ENCODE assay signal across 1 cellular context in the genomic region with DNA sequence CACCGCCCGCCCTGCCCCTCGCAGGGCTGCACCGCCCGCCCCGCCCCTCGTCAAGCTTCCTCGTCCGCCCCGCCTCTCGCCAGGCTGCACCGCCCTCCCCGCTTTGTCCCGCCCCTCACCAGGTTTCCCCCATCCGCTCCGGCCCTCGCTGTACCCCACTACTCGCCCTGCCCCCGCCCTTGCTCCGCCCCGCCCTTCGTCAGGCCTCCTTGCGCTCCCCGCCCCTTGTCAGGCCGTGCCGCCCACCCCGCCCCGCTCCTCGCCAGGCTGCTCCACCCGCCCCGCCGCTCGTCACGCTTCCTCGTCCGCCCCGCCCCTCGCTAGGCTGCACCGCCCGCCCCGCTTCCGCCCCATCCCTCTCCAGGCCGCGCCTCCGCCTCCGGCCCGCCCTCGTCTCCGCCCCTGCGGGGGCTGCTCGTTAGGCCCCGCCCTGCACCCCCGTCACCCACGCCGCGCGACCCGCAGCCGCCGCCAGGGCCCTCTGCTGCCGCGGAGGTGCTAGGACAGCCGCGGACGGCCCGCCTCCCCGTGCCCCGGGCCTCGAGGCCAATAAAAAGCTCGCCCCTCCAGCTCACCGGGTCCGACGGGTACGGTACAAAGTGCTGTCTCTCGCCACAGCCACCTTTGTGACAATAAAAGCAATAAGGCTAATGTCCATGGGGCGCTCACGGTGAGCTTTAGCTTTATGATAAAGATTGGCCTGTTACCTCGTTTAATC.
TF ChIP-seq lines count a peak whose summit lies in the region.

No MANE protein-coding gene starts in this region.

TF ChIP-seq in HepG2, 621 proteins besides CTCF, POLR2A, EP300 and RAD21 (continued from another document and continues in another):
- TF ChIP-seq, protein P1, sequence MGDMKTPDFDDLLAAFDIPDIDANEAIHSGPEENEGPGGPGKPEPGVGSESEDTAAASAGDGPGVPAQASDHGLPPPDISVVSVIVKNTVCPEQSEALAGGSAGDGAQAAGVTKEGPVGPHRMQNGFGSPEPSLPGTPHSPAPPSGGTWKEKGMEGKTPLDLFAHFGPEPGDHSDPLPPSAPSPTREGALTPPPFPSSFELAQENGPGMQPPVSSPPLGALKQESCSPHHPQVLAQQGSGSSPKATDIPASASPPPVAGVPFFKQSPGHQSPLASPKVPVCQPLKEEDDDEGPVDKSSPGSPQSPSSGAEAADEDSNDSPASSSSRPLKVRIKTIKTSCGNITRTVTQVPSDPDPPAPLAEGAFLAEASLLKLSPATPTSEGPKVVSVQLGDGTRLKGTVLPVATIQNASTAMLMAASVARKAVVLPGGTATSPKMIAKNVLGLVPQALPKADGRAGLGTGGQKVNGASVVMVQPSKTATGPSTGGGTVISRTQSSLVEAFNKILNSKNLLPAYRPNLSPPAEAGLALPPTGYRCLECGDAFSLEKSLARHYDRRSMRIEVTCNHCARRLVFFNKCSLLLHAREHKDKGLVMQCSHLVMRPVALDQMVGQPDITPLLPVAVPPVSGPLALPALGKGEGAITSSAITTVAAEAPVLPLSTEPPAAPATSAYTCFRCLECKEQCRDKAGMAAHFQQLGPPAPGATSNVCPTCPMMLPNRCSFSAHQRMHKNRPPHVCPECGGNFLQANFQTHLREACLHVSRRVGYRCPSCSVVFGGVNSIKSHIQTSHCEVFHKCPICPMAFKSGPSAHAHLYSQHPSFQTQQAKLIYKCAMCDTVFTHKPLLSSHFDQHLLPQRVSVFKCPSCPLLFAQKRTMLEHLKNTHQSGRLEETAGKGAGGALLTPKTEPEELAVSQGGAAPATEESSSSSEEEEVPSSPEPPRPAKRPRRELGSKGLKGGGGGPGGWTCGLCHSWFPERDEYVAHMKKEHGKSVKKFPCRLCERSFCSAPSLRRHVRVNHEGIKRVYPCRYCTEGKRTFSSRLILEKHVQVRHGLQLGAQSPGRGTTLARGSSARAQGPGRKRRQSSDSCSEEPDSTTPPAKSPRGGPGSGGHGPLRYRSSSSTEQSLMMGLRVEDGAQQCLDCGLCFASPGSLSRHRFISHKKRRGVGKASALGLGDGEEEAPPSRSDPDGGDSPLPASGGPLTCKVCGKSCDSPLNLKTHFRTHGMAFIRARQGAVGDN (CRISPR knock-in tag; IDR thresholded peaks at IDR 0.05): peak; percentile 80
- TF ChIP-seq KLF6 (CRISPR knock-in tag; IDR thresholded peaks at IDR 0.05) (peak; percentile 78; the same call in 1 of the 2 replicates), NFIB (CRISPR knock-in tag; IDR thresholded peaks at IDR 0.05; ENCODE audit: borderline replicate concordance) (no peak), TOE1 (CRISPR knock-in tag; IDR thresholded peaks at IDR 0.05) (no peak), ZNF607 (CRISPR knock-in tag; IDR thresholded peaks at IDR 0.05; ENCODE audit: borderline replicate concordance) (peak; percentile 59; the same call in 1 of the 2 replicates), JDP2 (CRISPR knock-in tag; IDR thresholded peaks at IDR 0.05; ENCODE audit: borderline replicate concordance) (no peak), RARG (CRISPR knock-in tag; IDR thresholded peaks at IDR 0.05; ENCODE audit: low read depth) (no peak; the same call in 1 of the 2 replicates), NFYC (CRISPR knock-in tag; IDR thresholded peaks at IDR 0.05) (no peak; the same call in 1 of the 2 replicates), MTA1 (CRISPR knock-in tag; IDR thresholded peaks at IDR 0.05; ENCODE audit: borderline replicate concordance) (peak; percentile 99), ZNF761 (CRISPR knock-in tag; conservative IDR thresholded peaks at IDR 0.05) (0 out of 2 replicates have a peak, but pooled peaks have one; percentile 32), ZFY (CRISPR knock-in tag; IDR thresholded peaks at IDR 0.05) (peak; percentile 73), SATB2 (CRISPR knock-in tag; IDR thresholded peaks at IDR 0.05) (no peak), ZNF782 (CRISPR knock-in tag; IDR thresholded peaks at IDR 0.05; ENCODE audit: borderline replicate concordance) (no peak), ISL2 (CRISPR knock-in tag; IDR thresholded peaks at IDR 0.05) (peak; percentile 22; the same call in 1 of the 2 replicates), PCBP2 (optimal IDR thresholded peaks at IDR 0.05; ENCODE audit: low read depth, low read length, poor library complexity, severe bottlenecking) (no peak), RXRA (CRISPR knock-in tag; IDR thresholded peaks at IDR 0.05) (peak; percentile 70), ZNF83 (CRISPR knock-in tag; IDR thresholded peaks at IDR 0.05; ENCODE audit: borderline replicate concordance) (no peak; the same call in 1 of the 2 replicates), SP5 (CRISPR knock-in tag; IDR thresholded peaks at IDR 0.05; ENCODE audit: borderline replicate concordance, low read depth) (no peak; the same call in 1 of the 2 replicates), ZNF337 (CRISPR knock-in tag; IDR thresholded peaks at IDR 0.05; ENCODE audit: borderline replicate concordance, low read depth) (0 out of 2 replicates have a peak, but pooled peaks have one; percentile 51), CREM (IDR thresholded peaks at IDR 0.05) (no peak), CREM (CRISPR knock-in tag; IDR thresholded peaks at IDR 0.05) (no peak), ZMYM2 (CRISPR knock-in tag; IDR thresholded peaks at IDR 0.05) (peak; percentile 58), SETDB1 (CRISPR knock-in tag; IDR thresholded peaks at IDR 0.05; ENCODE audit: borderline replicate concordance) (no peak), MXI1 (IDR thresholded peaks at IDR 0.05; ENCODE audit: borderline replicate concordance, low read depth, low read length) (peak; percentile 87; the same call in 1 of the 3 replicates), ZNF33A (CRISPR knock-in tag; IDR thresholded peaks at IDR 0.05; ENCODE audit: borderline replicate concordance) (no peak), YY1 (IDR thresholded peaks at IDR 0.05; ENCODE audit: insufficient read depth, insufficient replicate concordance, low read depth, low read length) (peak; percentile 61), JUND (CRISPR knock-in tag; IDR thresholded peaks at IDR 0.05) (no peak), MBNL3 (CRISPR knock-in tag; conservative IDR thresholded peaks at IDR 0.05) (no peak), ZNF747 (CRISPR knock-in tag; IDR thresholded peaks at IDR 0.05; ENCODE audit: borderline replicate concordance) (no peak), PRMT3 (CRISPR knock-in tag; IDR thresholded peaks at IDR 0.05; ENCODE audit: borderline replicate concordance, low read depth) (no peak), ZFP1 (CRISPR knock-in tag; IDR thresholded peaks at IDR 0.05) (no peak), RARA (CRISPR knock-in tag; IDR thresholded peaks at IDR 0.05) (no peak), ARNTL (CRISPR knock-in tag; IDR thresholded peaks at IDR 0.05) (0 out of 2 replicates have a peak, but pooled peaks have one; percentile 44), ZNF343 (CRISPR knock-in tag; IDR thresholded peaks at IDR 0.05) (no peak), HMGA1 (CRISPR knock-in tag; conservative IDR thresholded peaks at IDR 0.05) (no peak), GTF3A (CRISPR knock-in tag; conservative IDR thresholded peaks at IDR 0.05) (no peak), PHB2 (IDR thresholded peaks at IDR 0.05; ENCODE audit: partially characterized antibody) (no peak), ZIK1 (CRISPR knock-in tag; IDR thresholded peaks at IDR 0.05; ENCODE audit: borderline replicate concordance, low read depth) (peak; percentile 74; the same call in 1 of the 2 replicates), ZNF354B (CRISPR knock-in tag; IDR thresholded peaks at IDR 0.05) (no peak), THAP11 (CRISPR knock-in tag; IDR thresholded peaks at IDR 0.05) (peak; percentile 84), PAWR (CRISPR knock-in tag; IDR thresholded peaks at IDR 0.05; ENCODE audit: borderline replicate concordance) (no peak), ETV5 (CRISPR knock-in tag; IDR thresholded peaks at IDR 0.05; ENCODE audit: borderline replicate concordance) (no peak)
- TF ChIP-seq, protein P2, sequence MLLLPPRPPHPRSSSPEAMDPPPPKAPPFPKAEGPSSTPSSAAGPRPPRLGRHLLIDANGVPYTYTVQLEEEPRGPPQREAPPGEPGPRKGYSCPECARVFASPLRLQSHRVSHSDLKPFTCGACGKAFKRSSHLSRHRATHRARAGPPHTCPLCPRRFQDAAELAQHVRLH (CRISPR knock-in tag; IDR thresholded peaks at IDR 0.05; ENCODE audit: borderline replicate concordance, low read depth): peak; percentile 63; the same call in 1 of the 2 replicates
- TF ChIP-seq, protein P3, sequence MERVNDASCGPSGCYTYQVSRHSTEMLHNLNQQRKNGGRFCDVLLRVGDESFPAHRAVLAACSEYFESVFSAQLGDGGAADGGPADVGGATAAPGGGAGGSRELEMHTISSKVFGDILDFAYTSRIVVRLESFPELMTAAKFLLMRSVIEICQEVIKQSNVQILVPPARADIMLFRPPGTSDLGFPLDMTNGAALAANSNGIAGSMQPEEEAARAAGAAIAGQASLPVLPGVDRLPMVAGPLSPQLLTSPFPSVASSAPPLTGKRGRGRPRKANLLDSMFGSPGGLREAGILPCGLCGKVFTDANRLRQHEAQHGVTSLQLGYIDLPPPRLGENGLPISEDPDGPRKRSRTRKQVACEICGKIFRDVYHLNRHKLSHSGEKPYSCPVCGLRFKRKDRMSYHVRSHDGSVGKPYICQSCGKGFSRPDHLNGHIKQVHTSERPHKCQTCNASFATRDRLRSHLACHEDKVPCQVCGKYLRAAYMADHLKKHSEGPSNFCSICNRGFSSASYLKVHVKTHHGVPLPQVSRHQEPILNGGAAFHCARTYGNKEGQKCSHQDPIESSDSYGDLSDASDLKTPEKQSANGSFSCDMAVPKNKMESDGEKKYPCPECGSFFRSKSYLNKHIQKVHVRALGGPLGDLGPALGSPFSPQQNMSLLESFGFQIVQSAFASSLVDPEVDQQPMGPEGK (CRISPR knock-in tag; IDR thresholded peaks at IDR 0.05): peak; percentile 91
- TF ChIP-seq, protein P4, sequence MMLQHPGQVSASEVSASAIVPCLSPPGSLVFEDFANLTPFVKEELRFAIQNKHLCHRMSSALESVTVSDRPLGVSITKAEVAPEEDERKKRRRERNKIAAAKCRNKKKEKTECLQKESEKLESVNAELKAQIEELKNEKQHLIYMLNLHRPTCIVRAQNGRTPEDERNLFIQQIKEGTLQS (CRISPR knock-in tag; IDR thresholded peaks at IDR 0.05): no peak
- TF ChIP-seq, protein P5, sequence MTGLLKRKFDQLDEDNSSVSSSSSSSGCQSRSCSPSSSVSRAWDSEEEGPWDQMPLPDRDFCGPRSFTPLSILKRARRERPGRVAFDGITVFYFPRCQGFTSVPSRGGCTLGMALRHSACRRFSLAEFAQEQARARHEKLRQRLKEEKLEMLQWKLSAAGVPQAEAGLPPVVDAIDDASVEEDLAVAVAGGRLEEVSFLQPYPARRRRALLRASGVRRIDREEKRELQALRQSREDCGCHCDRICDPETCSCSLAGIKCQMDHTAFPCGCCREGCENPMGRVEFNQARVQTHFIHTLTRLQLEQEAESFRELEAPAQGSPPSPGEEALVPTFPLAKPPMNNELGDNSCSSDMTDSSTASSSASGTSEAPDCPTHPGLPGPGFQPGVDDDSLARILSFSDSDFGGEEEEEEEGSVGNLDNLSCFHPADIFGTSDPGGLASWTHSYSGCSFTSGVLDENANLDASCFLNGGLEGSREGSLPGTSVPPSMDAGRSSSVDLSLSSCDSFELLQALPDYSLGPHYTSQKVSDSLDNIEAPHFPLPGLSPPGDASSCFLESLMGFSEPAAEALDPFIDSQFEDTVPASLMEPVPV (CRISPR knock-in tag; IDR thresholded peaks at IDR 0.05): no peak
- TF ChIP-seq, protein P6, sequence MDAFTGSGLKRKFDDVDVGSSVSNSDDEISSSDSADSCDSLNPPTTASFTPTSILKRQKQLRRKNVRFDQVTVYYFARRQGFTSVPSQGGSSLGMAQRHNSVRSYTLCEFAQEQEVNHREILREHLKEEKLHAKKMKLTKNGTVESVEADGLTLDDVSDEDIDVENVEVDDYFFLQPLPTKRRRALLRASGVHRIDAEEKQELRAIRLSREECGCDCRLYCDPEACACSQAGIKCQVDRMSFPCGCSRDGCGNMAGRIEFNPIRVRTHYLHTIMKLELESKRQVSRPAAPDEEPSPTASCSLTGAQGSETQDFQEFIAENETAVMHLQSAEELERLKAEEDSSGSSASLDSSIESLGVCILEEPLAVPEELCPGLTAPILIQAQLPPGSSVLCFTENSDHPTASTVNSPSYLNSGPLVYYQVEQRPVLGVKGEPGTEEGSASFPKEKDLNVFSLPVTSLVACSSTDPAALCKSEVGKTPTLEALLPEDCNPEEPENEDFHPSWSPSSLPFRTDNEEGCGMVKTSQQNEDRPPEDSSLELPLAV (CRISPR knock-in tag; conservative IDR thresholded peaks at IDR 0.05; ENCODE audit: low read depth): no peak
- TF ChIP-seq, protein P7, sequence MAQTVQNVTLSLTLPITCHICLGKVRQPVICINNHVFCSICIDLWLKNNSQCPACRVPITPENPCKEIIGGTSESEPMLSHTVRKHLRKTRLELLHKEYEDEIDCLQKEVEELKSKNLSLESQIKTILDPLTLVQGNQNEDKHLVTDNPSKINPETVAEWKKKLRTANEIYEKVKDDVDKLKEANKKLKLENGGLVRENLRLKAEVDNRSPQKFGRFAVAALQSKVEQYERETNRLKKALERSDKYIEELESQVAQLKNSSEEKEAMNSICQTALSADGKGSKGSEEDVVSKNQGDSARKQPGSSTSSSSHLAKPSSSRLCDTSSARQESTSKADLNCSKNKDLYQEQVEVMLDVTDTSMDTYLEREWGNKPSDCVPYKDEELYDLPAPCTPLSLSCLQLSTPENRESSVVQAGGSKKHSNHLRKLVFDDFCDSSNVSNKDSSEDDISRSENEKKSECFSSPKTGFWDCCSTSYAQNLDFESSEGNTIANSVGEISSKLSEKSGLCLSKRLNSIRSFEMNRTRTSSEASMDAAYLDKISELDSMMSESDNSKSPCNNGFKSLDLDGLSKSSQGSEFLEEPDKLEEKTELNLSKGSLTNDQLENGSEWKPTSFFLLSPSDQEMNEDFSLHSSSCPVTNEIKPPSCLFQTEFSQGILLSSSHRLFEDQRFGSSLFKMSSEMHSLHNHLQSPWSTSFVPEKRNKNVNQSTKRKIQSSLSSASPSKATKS (CRISPR knock-in tag; IDR thresholded peaks at IDR 0.05): no peak
- TF ChIP-seq, protein P8, sequence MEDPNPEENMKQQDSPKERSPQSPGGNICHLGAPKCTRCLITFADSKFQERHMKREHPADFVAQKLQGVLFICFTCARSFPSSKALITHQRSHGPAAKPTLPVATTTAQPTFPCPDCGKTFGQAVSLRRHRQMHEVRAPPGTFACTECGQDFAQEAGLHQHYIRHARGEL (CRISPR knock-in tag; IDR thresholded peaks at IDR 0.05): no peak
- TF ChIP-seq, protein P9, sequence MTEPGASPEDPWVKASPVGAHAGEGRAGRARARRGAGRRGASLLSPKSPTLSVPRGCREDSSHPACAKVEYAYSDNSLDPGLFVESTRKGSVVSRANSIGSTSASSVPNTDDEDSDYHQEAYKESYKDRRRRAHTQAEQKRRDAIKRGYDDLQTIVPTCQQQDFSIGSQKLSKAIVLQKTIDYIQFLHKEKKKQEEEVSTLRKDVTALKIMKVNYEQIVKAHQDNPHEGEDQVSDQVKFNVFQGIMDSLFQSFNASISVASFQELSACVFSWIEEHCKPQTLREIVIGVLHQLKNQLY (CRISPR knock-in tag; IDR thresholded peaks at IDR 0.05): 0 out of 2 replicates have a peak, but pooled peaks have one; percentile 19
- TF ChIP-seq, protein P10, sequence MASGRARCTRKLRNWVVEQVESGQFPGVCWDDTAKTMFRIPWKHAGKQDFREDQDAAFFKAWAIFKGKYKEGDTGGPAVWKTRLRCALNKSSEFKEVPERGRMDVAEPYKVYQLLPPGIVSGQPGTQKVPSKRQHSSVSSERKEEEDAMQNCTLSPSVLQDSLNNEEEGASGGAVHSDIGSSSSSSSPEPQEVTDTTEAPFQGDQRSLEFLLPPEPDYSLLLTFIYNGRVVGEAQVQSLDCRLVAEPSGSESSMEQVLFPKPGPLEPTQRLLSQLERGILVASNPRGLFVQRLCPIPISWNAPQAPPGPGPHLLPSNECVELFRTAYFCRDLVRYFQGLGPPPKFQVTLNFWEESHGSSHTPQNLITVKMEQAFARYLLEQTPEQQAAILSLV (CRISPR knock-in tag; IDR thresholded peaks at IDR 0.05; ENCODE audit: borderline replicate concordance): no peak
